Comparison of ENCODE assay signal across 7 cellular contexts in genomic region chr1:46333300-46334029, GRCh38. TPM values are rescaled to one million over a fixed set of nuclear protein-coding genes. Genes with fewer than 3 reads are reported as not detected.
DNase-seq lines count a peak whose midpoint lies in the region; ATAC-seq and TF ChIP-seq lines count a peak whose summit lies in the region.

No MANE protein-coding gene starts in this region.

- peak; percentile 62 for ATAC-seq in GM21529 (IDR thresholded peaks at IDR 0.05; ENCODE audit: unreplicated experiment)
- no peak for ATAC-seq in activated CD4-positive, CD25-positive, alpha-beta regulatory T cell treated with anti-CD3 and anti-CD28 coated beads, Interleukin-2, amount 50 U/mL, for 24 hours
- ATAC-seq in HG02623 (IDR thresholded peaks at IDR 0.05; ENCODE audit: unreplicated experiment): no peak

- no peaks in the 10 kb centered on the region for H3K9me3 ChIP-seq in liver (ENCODE audit: control insufficient read depth in 4 of 4, low read length in 3 of 4)

- no peaks in the 10 kb centered on the region for H3K36me3 ChIP-seq in liver (ENCODE audit: control insufficient read depth in 4 of 4, insufficient read depth in 3 of 4, low read depth in 1 of 4, low read length in 3 of 4)

- 81% methylated on average over 9 of the region's 9 CpGs for WGBS in liver

- no peaks in the 10 kb centered on the region for H3K4me1 ChIP-seq in liver (ENCODE audit: control insufficient read depth in 4 of 4, insufficient read depth in 4 of 4, low read length in 3 of 4)

- TF ChIP-seq CTCF in GM10266 (IDR thresholded peaks at IDR 0.05; ENCODE audit: control insufficient read depth, insufficient read depth, low read depth, missing control alignments) (peak; percentile 51), liver (IDR thresholded peaks at IDR 0.05; ENCODE audit: low read depth, low read length, missing input control) (peak; percentile 17)

- H3K9ac ChIP-seq in liver (ENCODE audit: low read depth in 1 of 2, low read length in 2 of 2): no peak overlapping the region

- peak; percentile 57 for DNase-seq in GM10266 (ENCODE audit: extremely low spot score)
- DNase-seq in LHCN-M2 (ENCODE audit: low read depth): peak; percentile 43
- DNase-seq in UCSD-AML1 (lab: John Stamatoyannopoulos, UW; ENCODE audit: unreplicated experiment): peak; percentile 31

- no peaks in the 10 kb centered on the region for H3K27me3 ChIP-seq in liver (ENCODE audit: control insufficient read depth in 4 of 4, insufficient read depth in 4 of 4, low read length in 3 of 4)

- no peak overlapping the region for H3K4me3 ChIP-seq in liver (ENCODE audit: low read depth in 1 of 3, low read length in 3 of 3)

- TF ChIP-seq RAD21 in liver (IDR thresholded peaks at IDR 0.05): peak; percentile 64 to 69

- H3K27ac ChIP-seq in liver (ENCODE audit: low read depth in 1 of 2, low read length in 2 of 2): no peak overlapping the region

TF ChIP-seq in liver, 16 proteins besides CTCF, POLR2A, EP300 and RAD21:
- TF ChIP-seq RXRA (IDR thresholded peaks at IDR 0.05) (peak; percentile 60 to 79), NR2F2 (IDR thresholded peaks at IDR 0.05) (no peak), EGR1 (IDR thresholded peaks at IDR 0.05; ENCODE audit: low read depth in 2 of 2) (no peak), YY1 (IDR thresholded peaks at IDR 0.05) (no peak), REST (IDR thresholded peaks at IDR 0.05) (no peak)

RNA-seq across cellular contexts. Expression of gene NSUN4, which starts 7.1 kb away (rescaled TPM):
- total RNA-seq in LHCN-M2 (2014; rRNA removed) (13.0 and 14.3 TPM in 2 replicates), liver (10 to 100 TPM; 12.2 to 17.2 TPM)
- polyA plus RNA-seq in LHCN-M2 (2012): 10.4 TPM
- 10 to 100 TPM in 1 of 2 donors, 1 to 10 TPM in 1; 7.0 to 11.7 TPM for polyA plus RNA-seq in liver

RNA-seq across cellular contexts. Expression of gene UQCRH, which starts 30.0 kb away (rescaled TPM):
- total RNA-seq in LHCN-M2 (2014; rRNA removed): 428 and 432 TPM in 2 replicates
- polyA plus RNA-seq in LHCN-M2 (2012): 647 TPM
- total RNA-seq in liver: 100 to 1,000 TPM; 183 to 220 TPM
- polyA plus RNA-seq in liver: 100 to 1,000 TPM; 158 to 220 TPM

RNA-seq across cellular contexts. Expression of gene LRRC41, which starts 30.0 kb away (rescaled TPM):
- total RNA-seq in LHCN-M2 (2014; rRNA removed) (106 and 107 TPM in 2 replicates), liver (10 to 100 TPM; 30.5 to 58.4 TPM)
- polyA plus RNA-seq in LHCN-M2 (2012): 59.3 TPM
- polyA plus RNA-seq in liver: 10 to 100 TPM; 22.0 to 25.0 TPM
